27 cellular contexts compared by ENCODE assay signal in the genomic region with DNA sequence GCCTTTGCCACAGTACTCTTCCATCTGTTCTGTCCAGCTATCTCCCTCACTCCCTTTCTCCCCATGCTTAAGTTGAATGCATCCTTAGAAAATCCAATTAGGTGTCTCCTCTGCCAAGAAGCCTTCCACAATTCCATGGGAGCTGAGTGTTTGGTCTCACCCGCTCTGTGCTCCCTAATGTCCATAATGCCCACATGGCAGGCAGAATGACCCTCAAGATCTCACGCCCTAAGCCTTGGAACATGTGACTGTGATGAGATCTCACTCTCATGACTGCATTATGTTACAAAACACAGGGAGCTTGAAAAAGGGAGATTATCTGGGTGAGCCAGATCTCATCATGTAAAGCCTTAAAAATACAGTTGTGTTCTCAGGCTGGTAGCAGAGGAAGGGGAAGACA.
A peak's percentile ranks its signal among the peaks of the same experiment; 100 is the strongest.
DNase-seq lines count a peak whose midpoint lies in the region; ATAC-seq, FAIRE-seq and TF ChIP-seq lines count a peak whose summit lies in the region.
"Had no signal": no experiment of that assay in that cellular context is flagged by ENCODE, and none has a peak within 500 bp of the region (broad histone marks: within the 10 kb centered on the region; RNA-seq: fewer than 3 reads in every experiment).

No MANE protein-coding gene starts in this region.

- DNase-seq in NCI-H82 (lab: John Stamatoyannopoulos, UW) = peak; percentile 84
- DNase-seq in OCI-M1 (lab: John Stamatoyannopoulos, UW) = peak; percentile 2
- DNase-seq in K562 (ENCODE audit: extremely low read depth in 1 of 4, low spot score in 3 of 4) = no peak
- DNase-seq in stimulated activated effector memory CD8-positive, alpha-beta T cell treated with anti-CD3 and anti-CD28 coated beads, Interleukin-12 subunit alpha, Interleukin-12 subunit beta, amount 100 ng/mL, for 72 hours (ENCODE audit: low spot score in 2 of 2) = no peak
- no peak for DNase-seq in CD4-positive, alpha-beta memory T cell
- DNase-seq: AML-193; CD4-positive, alpha-beta T cell; CD8-positive, alpha-beta memory T cell; COR-L47; DMS 273 treated with DMSO at 0.1 percent for 48 hours; DMS153; DMS53; DMS79; DND-41; EL; GDM1 had no signal

- CTCF ChIA-PET in K562 (lab: Yijun Ruan, JAX; ENCODE audit: low intra/inter-chr PET ratio) = no interaction called here
- CTCF ChIA-PET in CD4-positive, alpha-beta memory T cell (lab: Charles Lee; ENCODE audit: partially characterized antibody) = no interaction called here

- in situ Hi-C loops in K562 (cut with MboI) = no loop called here

- H2AFZ ChIP-seq in K562 (ENCODE audit: low read depth, low read length) = no peak overlapping the region

- H3K27me3 ChIP-seq in K562 (ENCODE audit: control insufficient read depth in 2 of 2, insufficient read depth in 2 of 2, low read length in 2 of 2) = no peaks in the 10 kb centered on the region
- no peaks in the 10 kb centered on the region for H3K27me3 ChIP-seq in CD4-positive, alpha-beta memory T cell (ENCODE audit: insufficient read depth, low read length)
- H3K27me3 ChIP-seq: BLaER1 treated with 17β-estradiol and CSF1 and Interleukin-3, amounts not matched to agents 10 nM and 100 nM had no signal

- H4K20me1 ChIP-seq in K562 (replicated peaks; ENCODE audit: control insufficient read depth, insufficient read depth, low read length) = no peaks in the 10 kb centered on the region
- H4K20me1 ChIP-seq: BLaER1 treated with 17β-estradiol and CSF1 and Interleukin-3, amounts not matched to agents 10 nM and 100 nM had no signal

- H3K36me3 Mint-ChIP-seq in stimulated activated effector memory CD8-positive, alpha-beta T cell treated with anti-CD3 and anti-CD28 coated beads, Interleukin-12 subunit alpha, Interleukin-12 subunit beta, amount 100 ng/mL, for 72 hours = no peaks in the 10 kb centered on the region
- H3K36me3 Mint-ChIP-seq in CD4-positive, alpha-beta memory T cell = peaks cover 2 to 6% of the 10 kb centered on the region in 2 donors

- H3K4me1 Mint-ChIP-seq in stimulated activated effector memory CD8-positive, alpha-beta T cell treated with anti-CD3 and anti-CD28 coated beads, Interleukin-12 subunit alpha, Interleukin-12 subunit beta, amount 100 ng/mL, for 72 hours = no peaks in the 10 kb centered on the region
- H3K4me1 Mint-ChIP-seq in CD4-positive, alpha-beta memory T cell = no peaks in the 10 kb centered on the region
- H3K4me1 Mint-ChIP-seq: B cell; CD8-positive, alpha-beta memory T cell had no signal

- ATAC-seq in K562 (no peak), HG03520 (IDR thresholded peaks at IDR 0.05; ENCODE audit: unreplicated experiment) (no peak), GM19023 (IDR thresholded peaks at IDR 0.05; ENCODE audit: unreplicated experiment) (no peak)
- ATAC-seq in stimulated activated effector memory CD8-positive, alpha-beta T cell treated with anti-CD3 and anti-CD28 coated beads, Interleukin-12 subunit alpha, Interleukin-12 subunit beta, amount 100 ng/mL, for 72 hours = no peak
- ATAC-seq: A549, GM12878 had no signal

- intact Hi-C loops in K562 (cut with micrococcal nuclease) = no loop called here
- intact Hi-C loops in CD4-positive, alpha-beta memory T cell (cut with micrococcal nuclease) = no loop called here

- TF ChIP-seq EP300 in K562 (IDR thresholded peaks at IDR 0.05; ENCODE audit: low read length) = no peak

- no peak overlapping the region for H3K9ac ChIP-seq in K562 (ENCODE audit: insufficient read depth in 1 of 2, low read depth in 2 of 2, low read length in 2 of 2)
- H3K9ac ChIP-seq: BLaER1 treated with 17β-estradiol and CSF1 and Interleukin-3, amounts not matched to agents 10 nM and 100 nM had no signal

- no peak overlapping the region for H3K27ac ChIP-seq in K562 (ENCODE audit: extremely low read depth, low read depth, low read length)
- H3K27ac ChIP-seq in CD4-positive, alpha-beta memory T cell (ENCODE audit: low read depth, low read length) = no peak overlapping the region
- H3K27ac ChIP-seq: 22Rv1; A549; BLaER1 treated with 17β-estradiol and CSF1 and Interleukin-3, amounts not matched to agents 10 nM and 100 nM; C4-2B had no signal

- no peak overlapping the region for H3K4me3 ChIP-seq in K562
- H3K4me3 ChIP-seq in CD4-positive, alpha-beta memory T cell (ENCODE audit: low read length in 2 of 2) = no peak overlapping the region
- H3K4me3 ChIP-seq: A549; BLaER1 treated with 17β-estradiol and CSF1 and Interleukin-3, amounts not matched to agents 10 nM and 100 nM; GM12878 had no signal

- H3K27ac Mint-ChIP-seq in stimulated activated effector memory CD8-positive, alpha-beta T cell treated with anti-CD3 and anti-CD28 coated beads, Interleukin-12 subunit alpha, Interleukin-12 subunit beta, amount 100 ng/mL, for 72 hours = peak overlapping the region; percentile 9
- no peak overlapping the region for H3K27ac Mint-ChIP-seq in CD4-positive, alpha-beta memory T cell
- H3K27ac Mint-ChIP-seq: B cell; CD4-positive, alpha-beta T cell had no signal

- no peaks in the 10 kb centered on the region for H3K79me2 ChIP-seq in K562 (ENCODE audit: control insufficient read depth, insufficient read depth, low read length)

- no peak overlapping the region for H3K4me3 Mint-ChIP-seq in stimulated activated effector memory CD8-positive, alpha-beta T cell treated with anti-CD3 and anti-CD28 coated beads, Interleukin-12 subunit alpha, Interleukin-12 subunit beta, amount 100 ng/mL, for 72 hours
- H3K4me3 Mint-ChIP-seq in CD4-positive, alpha-beta memory T cell = no peak overlapping the region
- H3K4me3 Mint-ChIP-seq: B cell; CD4-positive, alpha-beta T cell; CD8-positive, alpha-beta memory T cell had no signal

- no peak overlapping the region for H3K4me2 ChIP-seq in K562 (ENCODE audit: insufficient read depth, low read length)
- H3K4me2 ChIP-seq: A549; BLaER1 treated with 17β-estradiol and CSF1 and Interleukin-3, amounts not matched to agents 10 nM and 100 nM had no signal

- no peaks in the 10 kb centered on the region for H3K36me3 ChIP-seq in K562 (ENCODE audit: control insufficient read depth, insufficient read depth, low read length)
- no peaks in the 10 kb centered on the region for H3K36me3 ChIP-seq in CD4-positive, alpha-beta memory T cell (ENCODE audit: insufficient read depth, low read length)
- H3K36me3 ChIP-seq: BLaER1 treated with 17β-estradiol and CSF1 and Interleukin-3, amounts not matched to agents 10 nM and 100 nM had no signal

- TF ChIP-seq POLR2A in K562 (conservative IDR thresholded peaks at IDR 0.05) = no peak

- TF ChIP-seq RAD21 in K562 (CRISPR knock-in tag; conservative IDR thresholded peaks at IDR 0.05 in 1 of 2, IDR thresholded peaks at IDR 0.05 in 1 of 2) = no peak

- no peaks in the 10 kb centered on the region for H3K4me1 ChIP-seq in K562 (replicated peaks in 1 of 2; ENCODE audit: control insufficient read depth in 2 of 2, insufficient read depth in 2 of 2, low read length in 2 of 2)
- H3K4me1 ChIP-seq in CD4-positive, alpha-beta memory T cell (ENCODE audit: insufficient read depth, low read length) = no peaks in the 10 kb centered on the region
- H3K4me1 ChIP-seq: A549; BLaER1 treated with 17β-estradiol and CSF1 and Interleukin-3, amounts not matched to agents 10 nM and 100 nM had no signal

- no peak for FAIRE-seq in K562 (lab: Jason Lieb, UNC)
- FAIRE-seq: A549, GM12878, GM12892, GM18507, GM19239 had no signal

- WGBS in K562 (ENCODE audit: insufficient coverage, low coverage, missing lambda C conversion rate) = 0% methylated on average over 2 of the region's 2 CpGs

- H3K9me3 ChIP-seq in K562 (replicated peaks; ENCODE audit: control insufficient read depth, insufficient read depth, low read depth, low read length) = no peaks in the 10 kb centered on the region
- H3K9me3 ChIP-seq in CD4-positive, alpha-beta memory T cell (ENCODE audit: control insufficient read depth in 1 of 2, low read length in 2 of 2) = no peaks in the 10 kb centered on the region
- H3K9me3 ChIP-seq: A549 had no signal

- H3K27me3 Mint-ChIP-seq in CD4-positive, alpha-beta memory T cell = no peaks in the 10 kb centered on the region
- H3K27me3 Mint-ChIP-seq: B cell; CD4-positive, alpha-beta T cell had no signal

- peaks cover 3% of the 10 kb centered on the region for H3K9me3 Mint-ChIP-seq in stimulated activated effector memory CD8-positive, alpha-beta T cell treated with anti-CD3 and anti-CD28 coated beads, Interleukin-12 subunit alpha, Interleukin-12 subunit beta, amount 100 ng/mL, for 72 hours
- peaks cover 0 to 15% (median 4%) of the 10 kb centered on the region in 8 donors for H3K9me3 Mint-ChIP-seq in CD4-positive, alpha-beta memory T cell
- H3K9me3 Mint-ChIP-seq: CD4-positive, alpha-beta T cell had no signal

- no TSS peak for BruUV-seq in K562 (replicated peaks; lab: Mats Ljungman, UMichigan)

- TF ChIP-seq CTCF in K562 (IDR thresholded peaks at IDR 0.05 in 2 of 3, conservative IDR thresholded peaks at IDR 0.05 in 1 of 3; ENCODE audit: insufficient read depth in 2 of 3, low read depth in 1 of 3, low read length in 3 of 3) = no peak

- POLR2A ChIA-PET in K562 (lab: Yijun Ruan, JAX) = no interaction called here
- POLR2A ChIA-PET in CD4-positive, alpha-beta memory T cell (lab: Charles Lee; ENCODE audit: partially characterized antibody) = no interaction called here

- H3K9me1 ChIP-seq in K562 (ENCODE audit: control insufficient read depth, insufficient read depth, low read length) = no peaks in the 10 kb centered on the region

TF ChIP-seq in K562, 482 proteins besides CTCF, POLR2A, EP300 and RAD21:
- no peak for TF ChIP-seq ZNF165 (CRISPR knock-in tag; IDR thresholded peaks at IDR 0.05; ENCODE audit: borderline replicate concordance)
- TF ChIP-seq ZNF134 (CRISPR knock-in tag; conservative IDR thresholded peaks at IDR 0.05) = 0 out of 2 replicates have a peak, but pooled peaks have one; percentile 50

Comparison
In these comparisons a context has a peak if more than half of its experiments do, and no peak if none do; other contexts are left out.
1. DNase-seq: peak in NCI-H82 (single experiment) and OCI-M1 (single experiment); none in K562 (0 of 4), stimulated activated effector memory CD8-positive, alpha-beta T cell treated with anti-CD3 and anti-CD28 coated beads, Interleukin-12 subunit alpha, Interleukin-12 subunit beta, amount 100 ng/mL, for 72 hours (0 of 2) and CD4-positive, alpha-beta memory T cell (0 of 5).